1 cellular context compared by ENCODE assay signal in the genomic region with DNA sequence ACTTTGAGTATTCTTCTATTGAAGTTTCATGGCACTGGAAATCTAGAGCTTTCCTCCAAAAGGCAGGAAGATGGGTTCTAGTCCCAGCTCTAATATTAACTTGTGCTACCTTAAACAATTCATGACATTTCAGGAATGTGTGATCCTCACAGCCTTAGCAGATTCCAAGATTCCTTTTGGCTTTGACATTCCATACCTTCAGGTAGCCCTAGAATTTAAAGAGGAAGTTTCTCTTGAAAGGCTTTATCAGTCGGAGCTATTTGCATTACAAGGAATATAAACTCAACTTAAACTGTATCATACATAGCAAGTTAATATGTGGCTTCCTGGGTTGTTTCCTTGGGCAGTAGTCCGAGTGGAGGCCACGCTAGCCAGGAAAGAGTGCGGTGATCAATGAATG.
TF ChIP-seq lines count a peak whose summit lies in the region.

No MANE protein-coding gene starts in this region.

TF ChIP-seq in WTC11, 78 proteins besides CTCF, POLR2A, EP300 and RAD21 (continued from another document):
- TF ChIP-seq, protein P1, sequence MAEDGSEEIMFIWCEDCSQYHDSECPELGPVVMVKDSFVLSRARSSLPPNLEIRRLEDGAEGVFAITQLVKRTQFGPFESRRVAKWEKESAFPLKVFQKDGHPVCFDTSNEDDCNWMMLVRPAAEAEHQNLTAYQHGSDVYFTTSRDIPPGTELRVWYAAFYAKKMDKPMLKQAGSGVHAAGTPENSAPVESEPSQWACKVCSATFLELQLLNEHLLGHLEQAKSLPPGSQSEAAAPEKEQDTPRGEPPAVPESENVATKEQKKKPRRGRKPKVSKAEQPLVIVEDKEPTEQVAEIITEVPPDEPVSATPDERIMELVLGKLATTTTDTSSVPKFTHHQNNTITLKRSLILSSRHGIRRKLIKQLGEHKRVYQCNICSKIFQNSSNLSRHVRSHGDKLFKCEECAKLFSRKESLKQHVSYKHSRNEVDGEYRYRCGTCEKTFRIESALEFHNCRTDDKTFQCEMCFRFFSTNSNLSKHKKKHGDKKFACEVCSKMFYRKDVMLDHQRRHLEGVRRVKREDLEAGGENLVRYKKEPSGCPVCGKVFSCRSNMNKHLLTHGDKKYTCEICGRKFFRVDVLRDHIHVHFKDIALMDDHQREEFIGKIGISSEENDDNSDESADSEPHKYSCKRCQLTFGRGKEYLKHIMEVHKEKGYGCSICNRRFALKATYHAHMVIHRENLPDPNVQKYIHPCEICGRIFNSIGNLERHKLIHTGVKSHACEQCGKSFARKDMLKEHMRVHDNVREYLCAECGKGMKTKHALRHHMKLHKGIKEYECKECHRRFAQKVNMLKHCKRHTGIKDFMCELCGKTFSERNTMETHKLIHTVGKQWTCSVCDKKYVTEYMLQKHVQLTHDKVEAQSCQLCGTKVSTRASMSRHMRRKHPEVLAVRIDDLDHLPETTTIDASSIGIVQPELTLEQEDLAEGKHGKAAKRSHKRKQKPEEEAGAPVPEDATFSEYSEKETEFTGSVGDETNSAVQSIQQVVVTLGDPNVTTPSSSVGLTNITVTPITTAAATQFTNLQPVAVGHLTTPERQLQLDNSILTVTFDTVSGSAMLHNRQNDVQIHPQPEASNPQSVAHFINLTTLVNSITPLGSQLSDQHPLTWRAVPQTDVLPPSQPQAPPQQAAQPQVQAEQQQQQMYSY (CRISPR knock-in tag; IDR thresholded peaks at IDR 0.05) = no peak
- TF ChIP-seq ZNF416 (CRISPR knock-in tag; IDR thresholded peaks at IDR 0.05) = no peak
